ENCODE assay signal across 9 cellular contexts in the genomic region with DNA sequence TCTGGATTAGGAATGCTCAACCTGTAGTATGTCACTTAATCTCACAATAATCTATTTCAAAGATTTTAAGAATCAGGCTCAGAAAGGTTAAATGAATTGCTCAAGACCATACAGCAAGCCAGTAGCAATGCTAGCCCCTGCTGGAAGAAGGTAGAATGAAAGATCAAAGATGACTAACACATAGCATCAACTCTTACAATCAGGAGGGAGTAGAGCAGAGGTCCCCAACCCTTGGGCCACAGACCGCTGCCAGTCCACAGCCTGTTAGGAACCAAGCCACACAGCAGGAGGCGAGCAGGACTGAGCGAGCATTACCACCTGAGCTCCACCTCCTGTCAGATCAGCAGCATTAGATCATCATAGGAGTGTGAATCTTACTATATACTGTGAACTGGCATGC. TPM values are rescaled to one million over a fixed set of nuclear protein-coding genes. Genes with fewer than 3 reads are reported as not detected.
DNase-seq lines count a peak whose midpoint lies in the region; ATAC-seq and TF ChIP-seq lines count a peak whose summit lies in the region.
"Had no signal": no experiment of that assay in that cellular context is flagged by ENCODE, and none has a peak within 500 bp of the region (broad histone marks: within the 10 kb centered on the region; RNA-seq: fewer than 3 reads in every experiment).

No MANE protein-coding gene starts in this region.

- no peaks in the 10 kb centered on the region for H3K36me3 Mint-ChIP-seq in activated naive CD8-positive, alpha-beta T cell treated with anti-CD3 and anti-CD28 coated beads, Interleukin-2, amount 50 U/mL, for 24 hours (ENCODE audit: low read depth)

- peak; percentile 59 for ATAC-seq in activated naive CD8-positive, alpha-beta T cell treated with anti-CD3 and anti-CD28 coated beads, Interleukin-2, amount 50 U/mL, for 24 hours
- ATAC-seq in left colon = peak; percentile 49
- ATAC-seq in HG03108 (IDR thresholded peaks at IDR 0.05; ENCODE audit: unreplicated experiment) = no peak

- CTCF ChIA-PET in HEK293 (lab: Yijun Ruan, JAX) = interaction anchor here (0.7 to 3.3 kb wide), 2 partner anchors 86 to 189 kb away, joined by 4 to 13 read pairs; no protein-coding TSS in a partner anchor

- intact Hi-C loops in left colon (cut with DNase I, micrococcal nuclease) = loop anchor here in 1 of 2 donors (10.0 kb wide), 1 partner anchor 189 kb away; no protein-coding TSS in a partner anchor

- H3K4me1 ChIP-seq in HEK293 (ENCODE audit: control insufficient read depth, insufficient read depth, low read length) = no peaks in the 10 kb centered on the region

- no peak overlapping the region for H3K4me3 Mint-ChIP-seq in activated naive CD8-positive, alpha-beta T cell treated with anti-CD3 and anti-CD28 coated beads, Interleukin-2, amount 50 U/mL, for 24 hours

- H3K9me3 Mint-ChIP-seq in activated naive CD8-positive, alpha-beta T cell treated with anti-CD3 and anti-CD28 coated beads, Interleukin-2, amount 50 U/mL, for 24 hours = no peaks in the 10 kb centered on the region

- H3K4me3 ChIP-seq in HEK293 (ENCODE audit: low read depth, low read length) = no peak overlapping the region

- peak; percentile 30 for DNase-seq in Caki2 (ENCODE audit: low read depth)
- no peak for DNase-seq in activated naive CD8-positive, alpha-beta T cell treated with anti-CD3 and anti-CD28 coated beads, Interleukin-2, amount 50 U/mL, for 24 hours
- no peak for DNase-seq in left colon
- no peak for DNase-seq in NCI-H2196 (lab: John Stamatoyannopoulos, UW; ENCODE audit: unreplicated experiment)
- DNase-seq in Ammon's horn (ENCODE audit: low spot score) = no peak
- no peak for DNase-seq in HPDE6-E6E7 (ENCODE audit: extremely low spot score)
- DNase-seq: stimulated activated naive CD4-positive, alpha-beta T cell had no signal

- peaks cover 8% of the 10 kb centered on the region for H3K27me3 Mint-ChIP-seq in activated naive CD8-positive, alpha-beta T cell treated with anti-CD3 and anti-CD28 coated beads, Interleukin-2, amount 50 U/mL, for 24 hours

- H3K4me1 Mint-ChIP-seq in activated naive CD8-positive, alpha-beta T cell treated with anti-CD3 and anti-CD28 coated beads, Interleukin-2, amount 50 U/mL, for 24 hours = peaks cover 3% of the 10 kb centered on the region

- POLR2A ChIA-PET in HEK293 (lab: Yijun Ruan, JAX) = interaction anchor here (1.2 kb wide), 1 partner anchor 8 kb away, joined by 3 read pairs; a partner anchor contains a TSS

- TF ChIP-seq CTCF in HEK293 (tag by site-specific recombination; IDR thresholded peaks at IDR 0.05) = no peak

- no peak overlapping the region for H3K27ac ChIP-seq in HEK293 (ENCODE audit: extremely low read depth, low read depth, low read length)

- in situ Hi-C loops in Caki2 (cut with HindIII; ENCODE audit: low pct_unique_long_range_greater_than_20kb, low sequenced_read_pairs) = no loop called here

- H3K36me3 ChIP-seq in HEK293 (ENCODE audit: control insufficient read depth in 2 of 2, insufficient read depth in 1 of 2, low read length in 2 of 2) = no peaks in the 10 kb centered on the region

- H3K9me3 ChIP-seq in HEK293 (ENCODE audit: control insufficient read depth, insufficient read depth, low read depth, low read length) = no peaks in the 10 kb centered on the region

- H3K27ac Mint-ChIP-seq in activated naive CD8-positive, alpha-beta T cell treated with anti-CD3 and anti-CD28 coated beads, Interleukin-2, amount 50 U/mL, for 24 hours = no peak overlapping the region

TF ChIP-seq in HEK293, 187 proteins besides CTCF, POLR2A, EP300 and RAD21:
- TF ChIP-seq ZNF112 (tag by site-specific recombination; IDR thresholded peaks at IDR 0.05) (no peak), ZFP3 (tag by site-specific recombination; IDR thresholded peaks at IDR 0.05; ENCODE audit: low read depth) (no peak), FEZF1 (tag by site-specific recombination; IDR thresholded peaks at IDR 0.05) (no peak), ZNF221 (tag by site-specific recombination; IDR thresholded peaks at IDR 0.05; ENCODE audit: borderline replicate concordance) (no peak), ZNF654 (tag by site-specific recombination; IDR thresholded peaks at IDR 0.05; ENCODE audit: low read depth) (peak; percentile 7; the same call in 1 of the 2 replicates), OSR2 (tag by site-specific recombination; IDR thresholded peaks at IDR 0.05) (no peak)
- TF ChIP-seq, protein P1, sequence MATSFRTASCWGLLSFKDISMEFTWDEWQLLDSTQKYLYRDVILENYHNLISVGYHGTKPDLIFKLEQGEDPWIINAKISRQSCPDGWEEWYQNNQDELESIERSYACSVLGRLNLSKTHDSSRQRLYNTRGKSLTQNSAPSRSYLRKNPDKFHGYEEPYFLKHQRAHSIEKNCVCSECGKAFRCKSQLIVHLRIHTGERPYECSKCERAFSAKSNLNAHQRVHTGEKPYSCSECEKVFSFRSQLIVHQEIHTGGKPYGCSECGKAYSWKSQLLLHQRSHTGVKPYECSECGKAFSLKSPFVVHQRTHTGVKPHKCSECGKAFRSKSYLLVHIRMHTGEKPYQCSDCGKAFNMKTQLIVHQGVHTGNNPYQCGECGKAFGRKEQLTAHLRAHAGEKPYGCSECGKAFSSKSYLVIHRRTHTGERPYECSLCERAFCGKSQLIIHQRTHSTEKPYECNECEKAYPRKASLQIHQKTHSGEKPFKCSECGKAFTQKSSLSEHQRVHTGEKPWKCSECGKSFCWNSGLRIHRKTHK (tag by site-specific recombination; IDR thresholded peaks at IDR 0.05) = peak; percentile 62; the same call in 1 of the 2 replicates
- TF ChIP-seq, protein P2, sequence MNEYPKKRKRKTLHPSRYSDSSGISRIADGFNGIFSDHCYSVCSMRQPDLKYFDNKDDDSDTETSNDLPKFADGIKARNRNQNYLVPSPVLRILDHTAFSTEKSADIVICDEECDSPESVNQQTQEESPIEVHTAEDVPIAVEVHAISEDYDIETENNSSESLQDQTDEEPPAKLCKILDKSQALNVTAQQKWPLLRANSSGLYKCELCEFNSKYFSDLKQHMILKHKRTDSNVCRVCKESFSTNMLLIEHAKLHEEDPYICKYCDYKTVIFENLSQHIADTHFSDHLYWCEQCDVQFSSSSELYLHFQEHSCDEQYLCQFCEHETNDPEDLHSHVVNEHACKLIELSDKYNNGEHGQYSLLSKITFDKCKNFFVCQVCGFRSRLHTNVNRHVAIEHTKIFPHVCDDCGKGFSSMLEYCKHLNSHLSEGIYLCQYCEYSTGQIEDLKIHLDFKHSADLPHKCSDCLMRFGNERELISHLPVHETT (tag by site-specific recombination; IDR thresholded peaks at IDR 0.05) = no peak
- TF ChIP-seq, protein P3, sequence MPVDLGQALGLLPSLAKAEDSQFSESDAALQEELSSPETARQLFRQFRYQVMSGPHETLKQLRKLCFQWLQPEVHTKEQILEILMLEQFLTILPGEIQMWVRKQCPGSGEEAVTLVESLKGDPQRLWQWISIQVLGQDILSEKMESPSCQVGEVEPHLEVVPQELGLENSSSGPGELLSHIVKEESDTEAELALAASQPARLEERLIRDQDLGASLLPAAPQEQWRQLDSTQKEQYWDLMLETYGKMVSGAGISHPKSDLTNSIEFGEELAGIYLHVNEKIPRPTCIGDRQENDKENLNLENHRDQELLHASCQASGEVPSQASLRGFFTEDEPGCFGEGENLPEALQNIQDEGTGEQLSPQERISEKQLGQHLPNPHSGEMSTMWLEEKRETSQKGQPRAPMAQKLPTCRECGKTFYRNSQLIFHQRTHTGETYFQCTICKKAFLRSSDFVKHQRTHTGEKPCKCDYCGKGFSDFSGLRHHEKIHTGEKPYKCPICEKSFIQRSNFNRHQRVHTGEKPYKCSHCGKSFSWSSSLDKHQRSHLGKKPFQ (tag by site-specific recombination; IDR thresholded peaks at IDR 0.05) = peak; percentile 43; the same call in 1 of the 2 replicates

RNA-seq across cellular contexts. Expression of gene GATM, which starts 15.5 kb away (rescaled TPM):
- 7.6 and 22.0 TPM in 2 replicates for total RNA-seq in Caki2 (2014; rRNA removed; shearing (Covaris generic); ENCODE audit: low replicate concordance)
- 10 to 100 TPM in 1 of 2 donors, 1 to 10 TPM in 1; 3.5 to 12.0 TPM for total RNA-seq in left colon
